ENCODE assay signal across 29 cellular contexts in genomic region chr6:300026-300425, GRCh38.
"Had no signal": no experiment of that assay in that cellular context is flagged by ENCODE, and none has a peak within 500 bp of the region (broad histone marks: within the 10 kb centered on the region; RNA-seq: fewer than 3 reads in every experiment).

No MANE protein-coding gene starts in this region.

- H3K9ac ChIP-seq: neural progenitor cell had no signal

- H3K27ac ChIP-seq: neural progenitor cell, ovary, right atrium auricular region had no signal

- H3K4me1 Mint-ChIP-seq: mesothelial cell of epicardium; stimulated activated naive CD8-positive, alpha-beta T cell treated with anti-CD3 and anti-CD28 coated beads, Interleukin-15, amount 100 ng/mL, for 72 hours had no signal

- H3K4me2 ChIP-seq: neural progenitor cell, smooth muscle cell had no signal

- H3K36me3 Mint-ChIP-seq: neural progenitor cell, type B pancreatic cell had no signal

- H3K4me1 ChIP-seq: neural progenitor cell had no signal

- H3K36me3 ChIP-seq: neural progenitor cell, ovary, right atrium auricular region, thyroid gland had no signal

- H3K4me3 ChIP-seq: dorsolateral prefrontal cortex, heart right ventricle, left lung, mucosa of descending colon, neural progenitor cell, ovary, right atrium auricular region, smooth muscle cell, thyroid gland had no signal

- H3K9me3 Mint-ChIP-seq: stimulated activated naive CD8-positive, alpha-beta T cell treated with anti-CD3 and anti-CD28 coated beads, Interleukin-15, amount 100 ng/mL, for 72 hours; type B pancreatic cell had no signal

- H3K9me3 ChIP-seq: heart right ventricle, left lung, ovary, right atrium auricular region, thyroid gland had no signal

- ATAC-seq: heart right ventricle; left cardiac atrium; left lung; mucosa of descending colon; sciatic nerve; stimulated activated naive CD8-positive, alpha-beta T cell treated with anti-CD3 and anti-CD28 coated beads, Interleukin-15, amount 100 ng/mL, for 72 hours had no signal

- H2AFZ ChIP-seq: neural progenitor cell had no signal

- H3K4me3 Mint-ChIP-seq: mesothelial cell of epicardium; naive B cell; nephron; neural progenitor cell; stimulated activated naive CD8-positive, alpha-beta T cell treated with anti-CD3 and anti-CD28 coated beads, Interleukin-15, amount 100 ng/mL, for 72 hours; type B pancreatic cell had no signal

- DNase-seq: cerebellar nuclear complex; dorsolateral prefrontal cortex; effector CD4-positive, alpha-beta T cell; heart right ventricle; hippocampal formation; left cardiac atrium; mucosa of descending colon; naive B cell; nucleus accumbens; ovary; stimulated activated CD4-positive, alpha-beta T cell treated with anti-CD3 and anti-CD28 coated beads, Interleukin-12 subunit alpha, Interleukin-12 subunit beta, amount 100 ng/mL, for 4 hours; stimulated activated CD4-positive, alpha-beta T cell treated with anti-CD3 and anti-CD28 coated beads, Interleukin-1b, Interleukin-23, amount 100 ng/mL, for 48 hours; stimulated activated CD4-positive, alpha-beta T cell treated with anti-CD3 and anti-CD28 coated beads, Interleukin-4, amount 100 ng/mL, for 1 hour; stimulated activated CD8-positive, alpha-beta memory T cell treated with anti-CD3 and anti-CD28 coated beads, Interleukin-4, amount 100 ng/mL, for 48 hours; stimulated activated naive CD4-positive, alpha-beta T cell; stimulated activated naive CD8-positive, alpha-beta T cell treated with anti-CD3 and anti-CD28 coated beads, Interleukin-15, amount 100 ng/mL, for 72 hours; thyroid gland had no signal

- H3K27ac Mint-ChIP-seq: mesothelial cell of epicardium; naive B cell; nephron; neural progenitor cell; progenitor cell of endocrine pancreas; stimulated activated naive CD8-positive, alpha-beta T cell treated with anti-CD3 and anti-CD28 coated beads, Interleukin-15, amount 100 ng/mL, for 72 hours; type B pancreatic cell had no signal

- H3K27me3 ChIP-seq: left lung, neural progenitor cell, ovary, right atrium auricular region, thyroid gland had no signal

- H3K27me3 Mint-ChIP-seq: naive B cell; progenitor cell of endocrine pancreas; stimulated activated naive CD8-positive, alpha-beta T cell treated with anti-CD3 and anti-CD28 coated beads, Interleukin-15, amount 100 ng/mL, for 72 hours; type B pancreatic cell had no signal

- FAIRE-seq: colon, frontal cortex, islet of Langerhans had no signal
